Comparison of ENCODE assay signal across 23 cellular contexts in genomic region chr3:123424321-123424998, GRCh38. TPM values are rescaled to one million over a fixed set of nuclear protein-coding genes. Genes with fewer than 3 reads are reported as not detected.
DNase-seq lines count a peak whose midpoint lies in the region; ATAC-seq and TF ChIP-seq lines count a peak whose summit lies in the region.
"Had no signal": no experiment of that assay in that cellular context is flagged by ENCODE, and none has a peak within 500 bp of the region (broad histone marks: within the 10 kb centered on the region; RNA-seq: fewer than 3 reads in every experiment).

No MANE protein-coding gene starts in this region.

- no peak for TF ChIP-seq POLR2A in testis (IDR thresholded peaks at IDR 0.05)

- peak; percentile 72 for ATAC-seq in left lobe of liver
- ATAC-seq: foreskin keratinocyte, left lung had no signal

- H3K27ac ChIP-seq in esophagus (ENCODE audit: low read depth in 2 of 2, low read length in 1 of 2) = peak overlapping the region; percentile 32 to 74
- H3K27ac ChIP-seq in testis = peak overlapping the region; percentile 26 to 71
- H3K27ac ChIP-seq: foreskin keratinocyte, left lung, neutrophil, RWPE1, tibial nerve had no signal

- WGBS in esophagus, 2 donors = 57 to 58% methylated on average over 13 of the region's 13 CpGs
- 54 to 55% methylated on average over 11 to 13 of the region's 13 CpGs for WGBS in testis, 2 donors

- no peak for TF ChIP-seq CTCF in testis (IDR thresholded peaks at IDR 0.05)

- H3K36me3 ChIP-seq in esophagus (ENCODE audit: control insufficient read depth in 2 of 2, insufficient read depth in 2 of 2, low read length in 1 of 2) (no peaks in the 10 kb centered on the region), testis (ENCODE audit: low read depth, missing control alignments) (no peaks in the 10 kb centered on the region)
- H3K36me3 ChIP-seq: left lung, neutrophil, tibial nerve had no signal

- peaks cover 0 to 6% of the 10 kb centered on the region in 2 donors for H3K4me1 ChIP-seq in esophagus (ENCODE audit: control insufficient read depth in 2 of 2, insufficient read depth in 2 of 2, low read length in 1 of 2)
- H3K4me1 ChIP-seq in testis = peaks cover 23% of the 10 kb centered on the region
- H3K4me1 ChIP-seq: foreskin keratinocyte, left lung had no signal

- H3K4me3 ChIP-seq in esophagus (ENCODE audit: low read depth in 1 of 2, low read length in 2 of 2) (no peak overlapping the region), testis (no peak overlapping the region)
- H3K4me3 ChIP-seq: left lung, tibial nerve had no signal

- H3K27me3 ChIP-seq in esophagus (ENCODE audit: control insufficient read depth in 1 of 2, insufficient read depth in 2 of 2, low read length in 2 of 2) (no peaks in the 10 kb centered on the region), testis (no peaks in the 10 kb centered on the region)
- H3K27me3 ChIP-seq: left lung, tibial nerve had no signal

- DNase-seq in NCI-H446 treated with DMSO at 0.1 percent for 48 hours (lab: John Stamatoyannopoulos, UW) (peak; percentile 75), left lobe of liver (ENCODE audit: low spot score) (peak; percentile 86), testis (no peak), T-helper 9 cell (no peak), GDM1 (lab: John Stamatoyannopoulos, UW) (no peak), NCI-H510A treated with DMSO at 0.1 percent for 48 hours (lab: John Stamatoyannopoulos, UW) (no peak), T-helper 2 cell (no peak)
- DNase-seq: activated CD4-positive, alpha-beta T cell treated with anti-CD3 and anti-CD28 coated beads, Interleukin-2, amount 10 ng/mL, durations not matched to agents 24 days and 14 days; activated CD8-positive, alpha-beta memory T cell treated with anti-CD3 and anti-CD28 coated beads, Interleukin-2, amount 50 U/mL, for 48 hours; activated gamma-delta T cell; CD8-positive, alpha-beta memory T cell; EL; foreskin keratinocyte; GOT3; left lung; NCI-H1694 treated with DMSO at 0.1 percent for 48 hours; stimulated activated CD4-positive, alpha-beta T cell treated with anti-CD3 and anti-CD28 coated beads, Interleukin-4, amount 100 ng/mL, for 24 hours had no signal

- H3K9me3 ChIP-seq in esophagus (ENCODE audit: control insufficient read depth in 2 of 2, insufficient read depth in 1 of 2, low read depth in 1 of 2, low read length in 1 of 2) = no peaks in the 10 kb centered on the region
- H3K9me3 ChIP-seq in testis = no peaks in the 10 kb centered on the region
- H3K9me3 ChIP-seq: left lung, neutrophil, tibial nerve had no signal

- intact Hi-C loops in testis (cut with DNase I; ENCODE audit: low total_unique reads) = no loop called here

RNA-seq across cellular contexts. Expression of gene ADCY5, which starts 24.4 kb away (rescaled TPM):
- polyA plus RNA-seq in esophagus (1 to 10 TPM; 4.4 to 5.0 TPM), testis (ENCODE audit: insufficient read depth, low read depth, low replicate concordance) (16.5 TPM)
- total RNA-seq in left lobe of liver (3.8 TPM), testis (10 to 100 TPM; 33.6 to 41.6 TPM)
- total RNA-seq: activated CD4-positive, alpha-beta T cell treated with anti-CD3 and anti-CD28 coated beads, Interleukin-2, amount 10 ng/mL, durations not matched to agents 24 days and 14 days; MCF 10A; NCI-H460 had no signal

Comparison
In these comparisons a context has a peak if more than half of its experiments do, and no peak if none do; other contexts are left out.
1. DNase-seq: peak in NCI-H446 treated with DMSO at 0.1 percent for 48 hours (single experiment) and left lobe of liver (single experiment); none in testis (single experiment), T-helper 9 cell (single experiment), GDM1 (single experiment), NCI-H510A treated with DMSO at 0.1 percent for 48 hours (single experiment) and T-helper 2 cell (0 of 5).